In genomic region chr3:54120657-54121403, GRCh38 we compare ENCODE assay signal across 7 cellular contexts. TPM values are rescaled to one million over a fixed set of nuclear protein-coding genes. Genes with fewer than 3 reads are reported as not detected.
A peak's percentile ranks its signal among the peaks of the same experiment; 100 is the strongest.
DNase-seq lines count a peak whose midpoint lies in the region; ATAC-seq and TF ChIP-seq lines count a peak whose summit lies in the region.

No MANE protein-coding gene starts in this region.

- no peak for TF ChIP-seq CTCF in endothelial cell (IDR thresholded peaks at IDR 0.05; ENCODE audit: unreplicated experiment)
- TF ChIP-seq CTCF in psoas muscle (IDR thresholded peaks at IDR 0.05) = no peak
- no peak for TF ChIP-seq CTCF in CD14-positive monocyte (IDR thresholded peaks at IDR 0.05)

- DNase-seq in GM19238 (ENCODE audit: insufficient read length, low spot score) = peak; percentile 18
- peak; percentile 33 for DNase-seq in endothelial cell (ENCODE audit: low spot score)
- DNase-seq in psoas muscle = peak in 1 of 2 donors; percentile 67
- no peak for DNase-seq in CD14-positive monocyte (ENCODE audit: low spot score)
- no peak for DNase-seq in cerebellar cortex (ENCODE audit: low spot score)

- intact Hi-C loops in psoas muscle (cut with DNase I) = loop anchor here in 1 of 2 donors (10.0 kb wide), 1 partner anchor 176 kb away; no protein-coding TSS in a partner anchor
- intact Hi-C loops in CD14-positive monocyte (cut with micrococcal nuclease) = no loop called here

- H3K36me3 ChIP-seq in psoas muscle (ENCODE audit: insufficient read depth in 1 of 2, low read depth in 1 of 2) = no peaks in the 10 kb centered on the region

- H3K4me1 ChIP-seq in psoas muscle = peaks cover 9% of the 10 kb centered on the region

- H3K9me3 Mint-ChIP-seq in endothelial cell (ENCODE audit: unreplicated experiment) (no peaks in the 10 kb centered on the region), CD14-positive monocyte (peaks cover 0 to 12% (median 9%) of the 10 kb centered on the region in 7 donors)

- H3K27me3 ChIP-seq in psoas muscle (ENCODE audit: insufficient read depth in 3 of 3, low read length in 2 of 3) = no peaks in the 10 kb centered on the region

- H3K27me3 Mint-ChIP-seq in endothelial cell (ENCODE audit: unreplicated experiment) (peaks cover 11% of the 10 kb centered on the region), CD14-positive monocyte (ENCODE audit: low read depth in 3 of 3) (peaks cover 53 to 69% (median 59%) of the 10 kb centered on the region in 3 donors)

- peak; percentile 85 for ATAC-seq in HG03565 (IDR thresholded peaks at IDR 0.05; ENCODE audit: unreplicated experiment)
- ATAC-seq in psoas muscle = peak; percentile 39 to 67 (median 54)
- no peak for ATAC-seq in GM19463 (IDR thresholded peaks at IDR 0.05; ENCODE audit: unreplicated experiment)

- WGBS in psoas muscle, 3 donors = 5 to 6% (median 6%) methylated on average over 45 of the region's 45 CpGs

- no peaks in the 10 kb centered on the region for H3K9me3 ChIP-seq in psoas muscle

- H3K27ac Mint-ChIP-seq in endothelial cell (ENCODE audit: unreplicated experiment) (no peak overlapping the region), CD14-positive monocyte (no peak overlapping the region)

- H3K27ac ChIP-seq in psoas muscle = no peak overlapping the region

- H3K36me3 Mint-ChIP-seq in endothelial cell (ENCODE audit: low read depth, unreplicated experiment) (no peaks in the 10 kb centered on the region), CD14-positive monocyte (no peaks in the 10 kb centered on the region)

- H3K4me3 Mint-ChIP-seq in endothelial cell (ENCODE audit: unreplicated experiment) = no peak overlapping the region
- H3K4me3 Mint-ChIP-seq in CD14-positive monocyte = peak overlapping the region in 1 of 2 donors; percentile 75

- peak overlapping the region; percentile 73 for H3K4me3 ChIP-seq in psoas muscle

- H3K4me1 Mint-ChIP-seq in endothelial cell (ENCODE audit: unreplicated experiment) = peaks cover 10% of the 10 kb centered on the region
- H3K4me1 Mint-ChIP-seq in CD14-positive monocyte = no peaks in the 10 kb centered on the region

RNA-seq across cellular contexts. Expression of gene CACNA2D3, which starts 1.5 kb away (rescaled TPM):
- 0.46 TPM for total RNA-seq in endothelial cell (ENCODE audit: unreplicated experiment)
- 10 to 100 TPM in 2 of 4 donors, 1 to 10 TPM in 2; 6.1 to 13.5 (median 8.5) TPM for total RNA-seq in psoas muscle
- polyA plus RNA-seq in psoas muscle = 10 to 100 TPM in 1 of 3 donors, 1 to 10 TPM in 2; 2.7 to 11.7 (median 9.0) TPM
- polyA plus RNA-seq in CD14-positive monocyte = 10 to 100 TPM in 1 of 2 donors, 1 to 10 TPM in 1; 8.3 to 10.4 TPM

Comparison
In these comparisons a context has a peak if more than half of its experiments do, and no peak if none do; other contexts are left out.
1. DNase-seq: peak in GM19238 (single experiment) and endothelial cell (single experiment); none in CD14-positive monocyte (single experiment) and cerebellar cortex (single experiment).